In the genomic region with DNA sequence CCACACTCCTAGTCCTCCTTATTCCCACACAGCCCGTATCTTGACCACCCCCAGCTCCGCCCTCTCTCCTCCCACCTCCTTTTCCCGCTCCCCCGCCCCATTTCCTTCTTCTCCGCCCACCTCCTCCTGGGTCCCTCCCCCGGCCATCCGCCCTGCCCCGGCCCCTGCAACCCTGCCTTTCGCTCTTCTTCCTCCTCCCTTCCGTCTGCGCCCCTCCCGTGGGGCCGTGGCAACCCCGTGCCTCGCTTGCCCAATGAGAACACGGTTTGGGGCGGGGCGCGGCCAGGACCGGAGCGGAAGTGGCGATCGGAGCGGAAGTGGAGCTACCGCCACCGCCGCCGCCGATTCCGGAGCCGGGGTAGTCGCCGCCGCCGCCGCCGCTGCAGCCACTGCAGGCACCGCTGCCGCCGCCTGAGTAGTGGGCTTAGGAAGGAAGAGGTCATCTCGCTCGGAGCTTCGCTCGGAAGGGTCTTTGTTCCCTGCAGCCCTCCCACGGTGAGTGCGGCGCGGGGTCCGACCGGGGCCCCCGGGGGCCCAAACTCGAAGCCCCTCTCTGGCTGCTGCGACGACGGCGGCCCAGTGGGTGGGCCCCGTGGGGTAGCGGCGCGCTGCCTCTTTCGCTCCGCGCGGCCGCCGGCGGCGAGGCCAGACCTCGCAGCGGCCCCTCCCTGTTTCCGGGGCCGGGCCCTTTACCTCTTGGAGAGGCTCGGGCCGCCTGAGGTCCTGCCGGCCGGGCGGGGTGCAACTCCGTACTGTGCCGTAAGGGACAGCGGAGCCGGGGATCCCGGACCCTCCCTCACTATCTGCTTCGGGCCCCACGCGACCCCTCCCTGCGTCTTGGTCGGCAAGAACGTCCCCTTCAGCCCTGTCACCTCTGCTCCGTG, we compare ENCODE assay signal across 8 cellular contexts. TPM values are rescaled to one million over a fixed set of nuclear protein-coding genes. Genes with fewer than 3 reads are reported as not detected.
A peak's percentile ranks its signal among the peaks of the same experiment; 100 is the strongest.
DNase-seq lines count a peak whose midpoint lies in the region; ATAC-seq and TF ChIP-seq lines count a peak whose summit lies in the region.

Gene YWHAB (plus strand): TSS at position 314 of the 884 bp plus-strand sequence. CDS start 15,829 bp downstream, outside the sequence.

- H3K18ac ChIP-seq in IMR-90 (ENCODE audit: low read depth, low read length) = peak within 1 kb of the TSS; percentile 40; the same call in 1 of the 2 replicates

- in situ Hi-C loops in IMR-90 (cut with MboI; ENCODE audit: low sequenced_read_pairs) = no loop called here

- peak within 1 kb of the TSS; percentile 92 for H3K9ac ChIP-seq in IMR-90 (ENCODE audit: low read depth, low read length)

- H2BK120ac ChIP-seq in IMR-90 (ENCODE audit: low read depth, low read length) = 0 out of 2 replicates have a peak within 1 kb of the TSS, but pooled peaks have one; percentile 32

- BruUV-seq in IMR-90 (replicated peaks; lab: Mats Ljungman, UMichigan) = no TSS peak

- H3K4ac ChIP-seq in IMR-90 (ENCODE audit: low read depth, low read length) = peak within 1 kb of the TSS; percentile 92

- ATAC-seq in GM21526 (IDR thresholded peaks at IDR 0.05; ENCODE audit: low FRiP score, unreplicated experiment) (peak; percentile 90), IMR-90 (ENCODE audit: low read depth) (peak; percentile 99), mucosa of descending colon (peak; percentile 98)

- dilution Hi-C loops in IMR-90 (cut with HindIII; ENCODE audit: low sequenced_read_pairs, unreplicated experiment) = no loop called here

- peak within 1 kb of the TSS; percentile 100 for H3K4me2 ChIP-seq in IMR-90 (ENCODE audit: low read depth, low read length)

- H3K4me1 ChIP-seq in IMR-90 (ENCODE audit: control insufficient read depth, insufficient read depth, low read length) = peaks cover 2% of the 10 kb centered on the region
- peaks cover 32% of the 10 kb centered on the region for H3K4me1 ChIP-seq in mucosa of descending colon (ENCODE audit: low read depth)

- peak within 1 kb of the TSS; percentile 82 for H2BK5ac ChIP-seq in IMR-90 (ENCODE audit: low read depth, low read length, poor library complexity, severe bottlenecking)

- no peak within 1 kb of the TSS for H2BK20ac ChIP-seq in IMR-90 (ENCODE audit: low read depth, low read length)

- H3K9me3 ChIP-seq in IMR-90 (ENCODE audit: control insufficient read depth, insufficient read depth, low read length) = no peaks in the 10 kb centered on the region
- H3K9me3 ChIP-seq in mucosa of descending colon = no peaks in the 10 kb centered on the region

- WGBS in IMR-90 (ENCODE audit: extremely low coverage in 2 of 2, insufficient read length in 1 of 2), 2 experiments = 1% methylated on average over 21 of the region's 89 CpGs; no CpG with 5 or more reads in 1 of the 2 experiments

- CTCF ChIA-PET in IMR-90 (lab: Yijun Ruan, JAX) = interaction anchor here (1.3 kb wide), 1 partner anchor 19 kb away, joined by 6 read pairs; no protein-coding TSS in a partner anchor

- peaks cover 0 to 8% of the 10 kb centered on the region in 2 experiments; a peak in 2 of 4 replicates for H3K79me1 ChIP-seq in IMR-90 (ENCODE audit: low read depth in 1 of 2, low read length in 2 of 2)

- H4K5ac ChIP-seq in IMR-90 (ENCODE audit: low read depth, low read length) = peak within 1 kb of the TSS; percentile 47; the same call in 1 of the 2 replicates

- H3K56ac ChIP-seq in IMR-90 (ENCODE audit: extremely low read depth, insufficient read depth, low read length) = peak within 1 kb of the TSS; percentile 87

- H3K23ac ChIP-seq in IMR-90 (ENCODE audit: low read depth, low read length) = peak within 1 kb of the TSS; percentile 78

- TF ChIP-seq CTCF in IMR-90 (conservative IDR thresholded peaks at IDR 0.05; ENCODE audit: low read depth, low read length) = no peak
- TF ChIP-seq CTCF in epithelial cell of esophagus (IDR thresholded peaks at IDR 0.05; ENCODE audit: insufficient read depth, low read depth, low read length, missing control alignments) = no peak
- no peak for TF ChIP-seq CTCF in mucosa of descending colon (IDR thresholded peaks at IDR 0.05)

- peak; percentile 96 for DNase-seq in DMS 273 treated with DMSO at 0.1 percent for 48 hours (lab: John Stamatoyannopoulos, UW)
- DNase-seq in IMR-90 = peak; percentile 95
- peak; percentile 98 for DNase-seq in OCI-M1 (lab: John Stamatoyannopoulos, UW)
- peak; percentile 99 for DNase-seq in activated T-cell treated with anti-CD3 and anti-CD28 coated beads for 24 hours (ENCODE audit: low read depth)
- DNase-seq in epithelial cell of esophagus (ENCODE audit: low read depth) = peak; percentile 99
- peak; percentile 99 to 100 (median 100) for DNase-seq in mucosa of descending colon
- peak; percentile 99 for DNase-seq in stimulated activated CD8-positive, alpha-beta memory T cell treated with anti-CD3 and anti-CD28 coated beads, Interleukin-4, amount 100 ng/mL, for 24 hours (ENCODE audit: low read depth)

- no peak for TF ChIP-seq RAD21 in IMR-90 (IDR thresholded peaks at IDR 0.05; ENCODE audit: low read length)

- TF ChIP-seq POLR2A in IMR-90 (IDR thresholded peaks at IDR 0.05; ENCODE audit: low read depth, low read length) = peak; percentile 78

- peak within 1 kb of the TSS; percentile 91 for H4K91ac ChIP-seq in IMR-90 (ENCODE audit: insufficient read depth, low read depth, low read length)

- H4K20me1 ChIP-seq in IMR-90 (ENCODE audit: insufficient read depth, low read length) = peaks cover 47% of the 10 kb centered on the region

- H3K27ac ChIP-seq in IMR-90 (ENCODE audit: insufficient read depth, low read length) = peak within 1 kb of the TSS; percentile 95

- H3K4me3 ChIP-seq in IMR-90 (ENCODE audit: insufficient read depth, low read depth, low read length) (peak within 1 kb of the TSS; percentile 79), epithelial cell of esophagus (ENCODE audit: low read length) (peak within 1 kb of the TSS; percentile 97), mucosa of descending colon (peak within 1 kb of the TSS; percentile 99)

- H2AK9ac ChIP-seq in IMR-90 (replicated peaks; ENCODE audit: low read depth, low read length, poor library complexity) = peak within 1 kb of the TSS; percentile 99

- POLR2A ChIA-PET in IMR-90 (lab: Charles Lee; ENCODE audit: unreplicated experiment) = no interaction called here

- H2AFZ ChIP-seq in IMR-90 (replicated peaks; ENCODE audit: low read length, poor library complexity) = peak within 1 kb of the TSS; percentile 97

- peak within 1 kb of the TSS; percentile 98 for H3K14ac ChIP-seq in IMR-90 (replicated peaks; ENCODE audit: low read depth, low read length)

- peak within 1 kb of the TSS; percentile 90 for H2AK5ac ChIP-seq in IMR-90 (ENCODE audit: low read depth, low read length)

- peak within 1 kb of the TSS; percentile 87 to 93 for H4K8ac ChIP-seq in IMR-90 (ENCODE audit: low read depth in 2 of 2, low read length in 2 of 2)

- H3K27me3 ChIP-seq in IMR-90 (ENCODE audit: control insufficient read depth, insufficient read depth, low read length) = no peaks in the 10 kb centered on the region

- intact Hi-C loops in IMR-90 (cut with micrococcal nuclease) (loop anchor here (10.0 kb wide), 1 partner anchor 671 kb away; the partner anchor contains the start of gene OSER1), mucosa of descending colon (cut with DNase I, micrococcal nuclease) (no loop called here)

- peak within 1 kb of the TSS; percentile 30; the same call in 1 of the 3 replicates for H2BK15ac ChIP-seq in IMR-90 (ENCODE audit: low read depth, low read length)

- H3K36me3 ChIP-seq in IMR-90 (ENCODE audit: control insufficient read depth, insufficient read depth, low read length) (no peaks in the 10 kb centered on the region), mucosa of descending colon (ENCODE audit: low read depth) (no peaks in the 10 kb centered on the region)

- no peaks in the 10 kb centered on the region for H3K9me1 ChIP-seq in IMR-90 (ENCODE audit: insufficient read depth, low read length)

TF ChIP-seq in IMR-90, 13 proteins besides CTCF, POLR2A, EP300 and RAD21:
- peak; percentile 93; the same call in 1 of the 2 replicates for TF ChIP-seq MAZ (IDR thresholded peaks at IDR 0.05; ENCODE audit: borderline replicate concordance, low read depth, low read length)
- TF ChIP-seq BHLHE40 (IDR thresholded peaks at IDR 0.05; ENCODE audit: low read depth, low read length) = peak; percentile 16; the same call in 1 of the 2 replicates
- TF ChIP-seq ELK1 (IDR thresholded peaks at IDR 0.05; ENCODE audit: borderline replicate concordance, low read depth, low read length) = no peak
- TF ChIP-seq MXI1 (IDR thresholded peaks at IDR 0.05; ENCODE audit: borderline replicate concordance, low read depth, low read length) = 0 out of 2 replicates have a peak, but pooled peaks have one; percentile 6
- TF ChIP-seq RFX5 (IDR thresholded peaks at IDR 0.05; ENCODE audit: low read depth, low read length) = no peak
- TF ChIP-seq CEBPB (IDR thresholded peaks at IDR 0.05; ENCODE audit: low read depth, low read length) = peak; percentile 31; the same call in 1 of the 2 replicates
- TF ChIP-seq, protein P1, sequence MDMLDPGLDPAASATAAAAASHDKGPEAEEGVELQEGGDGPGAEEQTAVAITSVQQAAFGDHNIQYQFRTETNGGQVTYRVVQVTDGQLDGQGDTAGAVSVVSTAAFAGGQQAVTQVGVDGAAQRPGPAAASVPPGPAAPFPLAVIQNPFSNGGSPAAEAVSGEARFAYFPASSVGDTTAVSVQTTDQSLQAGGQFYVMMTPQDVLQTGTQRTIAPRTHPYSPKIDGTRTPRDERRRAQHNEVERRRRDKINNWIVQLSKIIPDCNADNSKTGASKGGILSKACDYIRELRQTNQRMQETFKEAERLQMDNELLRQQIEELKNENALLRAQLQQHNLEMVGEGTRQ (IDR thresholded peaks at IDR 0.05; ENCODE audit: low read depth, low read length) = peak; percentile 93
- peak; percentile 78; the same call in 1 of the 2 replicates for TF ChIP-seq CHD1 (IDR thresholded peaks at IDR 0.05; ENCODE audit: low read depth, low read length)

RNA-seq across cellular contexts. Expression of gene YWHAB, which starts in this region (rescaled TPM):
- 78.0 and 120 TPM in 2 replicates for total RNA-seq in IMR-90 (2012; rRNA removed)
- polyA plus RNA-seq in IMR-90 (2012; rRNA removed) = 94.7 and 102 TPM in 2 replicates
- 30.9 and 41.8 TPM in 2 replicates for polyA plus RNA-seq in IMR-90 (2012; cell fraction: cytosol; rRNA removed)
- polyA plus RNA-seq in IMR-90 (2012; cell fraction: nucleus; rRNA removed; ENCODE audit: low replicate concordance) = 13.4 and 58.2 TPM in 2 replicates
- total RNA-seq in mucosa of descending colon = 100 to 1,000 TPM; 196 to 265 (median 251) TPM

Comparison
In these comparisons a context has a peak if more than half of its experiments do, and no peak if none do; other contexts are left out.
1. Peak in every context shown above with its lines: DNase-seq, ATAC-seq, H3K4me3 ChIP-seq and H3K27ac ChIP-seq.